In genomic region chr2:127526142-127526939, GRCh38 we compare ENCODE assay signal across 8 cellular contexts. TPM values are rescaled to one million over a fixed set of nuclear protein-coding genes. Genes with fewer than 3 reads are reported as not detected.
DNase-seq lines count a peak whose midpoint lies in the region; ATAC-seq and TF ChIP-seq lines count a peak whose summit lies in the region.

TSS of gene IWS1 (minus strand) at chr2:127526489. CDS start at chr2:127526208, 281 bp downstream.

- H3K36me3 Mint-ChIP-seq in activated CD4-positive, alpha-beta T cell treated with anti-CD3 and anti-CD28 coated beads, Interleukin-2, amount 10 ng/mL, durations not matched to agents 24 days and 14 days (ENCODE audit: low read depth): peaks cover 20% of the 10 kb centered on the region

- H3K27ac ChIP-seq in BLaER1 (peak within 1 kb of the TSS; percentile 96), coronary artery (peak within 1 kb of the TSS; percentile 91), layer of hippocampus (ENCODE audit: low read depth, low read length) (peak within 1 kb of the TSS; percentile 86)

- H3K9me3 ChIP-seq in BLaER1: peaks cover 4% of the 10 kb centered on the region; the same call in 1 of the 2 replicates

- peaks cover 32% of the 10 kb centered on the region for H3K36me3 ChIP-seq in BLaER1

- peaks cover 7% of the 10 kb centered on the region for H3K27me3 Mint-ChIP-seq in activated CD4-positive, alpha-beta T cell treated with anti-CD3 and anti-CD28 coated beads, Interleukin-2, amount 10 ng/mL, durations not matched to agents 24 days and 14 days

- peaks cover 32% of the 10 kb centered on the region for H4K20me1 ChIP-seq in BLaER1

- peaks cover 4% of the 10 kb centered on the region for H3K9me3 Mint-ChIP-seq in activated CD4-positive, alpha-beta T cell treated with anti-CD3 and anti-CD28 coated beads, Interleukin-2, amount 10 ng/mL, durations not matched to agents 24 days and 14 days

- peaks cover 36% of the 10 kb centered on the region for H3K4me1 ChIP-seq in BLaER1

- no peak for TF ChIP-seq CTCF in coronary artery (IDR thresholded peaks at IDR 0.05)

- H3K4me1 Mint-ChIP-seq in activated CD4-positive, alpha-beta T cell treated with anti-CD3 and anti-CD28 coated beads, Interleukin-2, amount 10 ng/mL, durations not matched to agents 24 days and 14 days: peaks cover 24% of the 10 kb centered on the region

- H3K9ac ChIP-seq in BLaER1: peak within 1 kb of the TSS; percentile 98

- intact Hi-C loops in activated CD4-positive, alpha-beta T cell treated with anti-CD3 and anti-CD28 coated beads, Interleukin-2, amount 10 ng/mL, durations not matched to agents 24 days and 14 days (cut with micrococcal nuclease): loop anchor here (1.0 to 10.0 kb wide), 9 partner anchors 37 to 872 kb away; partner anchors contain the start of genes GYPC, MAP3K2, SAP130 and SFT2D3

- peak within 1 kb of the TSS; percentile 97 for H3K4me3 ChIP-seq in BLaER1
- peak within 1 kb of the TSS; percentile 87 for H3K4me3 ChIP-seq in coronary artery

- no peaks in the 10 kb centered on the region for H3K27me3 ChIP-seq in BLaER1
- no peaks in the 10 kb centered on the region for H3K27me3 ChIP-seq in layer of hippocampus (ENCODE audit: control insufficient read depth, insufficient read depth, low read length)

- DNase-seq in NCI-H526 treated with DMSO at 0.1 percent for 48 hours (lab: John Stamatoyannopoulos, UW) (peak; percentile 93), coronary artery (ENCODE audit: low spot score) (peak; percentile 98)
- DNase-seq in activated CD4-positive, alpha-beta T cell treated with anti-CD3 and anti-CD28 coated beads, Interleukin-2, amount 10 ng/mL, durations not matched to agents 24 days and 14 days: peak; percentile 98
- peak; percentile 84 for DNase-seq in stimulated activated CD4-positive, alpha-beta T cell treated with anti-CD3 and anti-CD28 coated beads, Interleukin-1b, Interleukin-23, amount 100 ng/mL, for 4 hours (ENCODE audit: low read depth in 2 of 2)

- H3K27ac Mint-ChIP-seq in activated CD4-positive, alpha-beta T cell treated with anti-CD3 and anti-CD28 coated beads, Interleukin-2, amount 10 ng/mL, durations not matched to agents 24 days and 14 days: peak within 1 kb of the TSS; percentile 95

- peak within 1 kb of the TSS; percentile 96 for H3K4me3 Mint-ChIP-seq in activated CD4-positive, alpha-beta T cell treated with anti-CD3 and anti-CD28 coated beads, Interleukin-2, amount 10 ng/mL, durations not matched to agents 24 days and 14 days

- ATAC-seq in GM19324 (IDR thresholded peaks at IDR 0.05; ENCODE audit: low FRiP score, unreplicated experiment) (peak; percentile 92), HG03469 (IDR thresholded peaks at IDR 0.05; ENCODE audit: unreplicated experiment) (peak; percentile 71)

- peak within 1 kb of the TSS; percentile 94 for H3K4me2 ChIP-seq in BLaER1

RNA-seq across cellular contexts. Expression of gene IWS1, which starts in this region (rescaled TPM):
- 57.6 and 61.9 TPM in 2 replicates for total RNA-seq in activated CD4-positive, alpha-beta T cell treated with anti-CD3 and anti-CD28 coated beads, Interleukin-2, amount 10 ng/mL, durations not matched to agents 24 days and 14 days

Comparison
In these comparisons a context has a peak if more than half of its experiments do, and no peak if none do; other contexts are left out.
1. Peak in every context shown above with its lines: DNase-seq, ATAC-seq, H3K4me3 ChIP-seq and H3K27ac ChIP-seq.